Comparison of ENCODE assay signal across 15 cellular contexts in genomic region chr13:33711441-33711840, GRCh38.
"Had no signal": no experiment of that assay in that cellular context is flagged by ENCODE, and none has a peak within 500 bp of the region (broad histone marks: within the 10 kb centered on the region; RNA-seq: fewer than 3 reads in every experiment).

No MANE protein-coding gene starts in this region.

- H3K27me3 Mint-ChIP-seq: activated CD4-positive, alpha-beta memory T cell treated with anti-CD3 and anti-CD28 coated beads, Interleukin-2, amount 10 ng/mL, durations not matched to agents 7 days and 5 days; activated CD8-positive, alpha-beta memory T cell treated with anti-CD3 and anti-CD28 coated beads, Interleukin-2, amount 10 ng/mL, durations not matched to agents 7 days and 5 days had no signal

- H3K4me3 ChIP-seq: ascending aorta, breast epithelium, coronary artery, tibial artery had no signal

- H3K4me1 Mint-ChIP-seq: activated B cell treated with CpG ODN at 0.5 μM for 24 hours; activated CD4-positive, alpha-beta memory T cell treated with anti-CD3 and anti-CD28 coated beads, Interleukin-2, amount 10 ng/mL, durations not matched to agents 7 days and 5 days; activated CD8-positive, alpha-beta memory T cell treated with anti-CD3 and anti-CD28 coated beads, Interleukin-2, amount 10 ng/mL, durations not matched to agents 7 days and 5 days; activated T-helper 17 cell treated with anti-CD3 and anti-CD28 coated beads, Interleukin-2, amount 50 U/mL, for 72 hours; natural killer cell; T-cell had no signal

- H3K27me3 ChIP-seq: ascending aorta, breast epithelium, tibial artery had no signal

- H3K27ac ChIP-seq: ascending aorta, breast epithelium, coronary artery, tibial artery had no signal

- H3K4me1 ChIP-seq: ascending aorta, breast epithelium had no signal

- H3K9me3 ChIP-seq: breast epithelium, tibial artery had no signal

- H3K36me3 ChIP-seq: ascending aorta, breast epithelium, tibial artery had no signal

- DNase-seq: activated B cell treated with CpG ODN at 0.5 μM for 24 hours; activated CD4-positive, alpha-beta memory T cell treated with anti-CD3 and anti-CD28 coated beads, Interleukin-2, amount 10 ng/mL, durations not matched to agents 7 days and 5 days; activated CD4-positive, alpha-beta T cell treated with anti-CD3 and anti-CD28 coated beads for 4 hours; activated CD8-positive, alpha-beta memory T cell treated with anti-CD3 and anti-CD28 coated beads, Interleukin-2, amount 10 ng/mL, durations not matched to agents 7 days and 5 days; activated naive CD4-positive, alpha-beta T cell; activated T-cell treated with anti-CD3 and anti-CD28 coated beads, Interleukin-2, amount 50 U/mL, for 1 hour; natural killer cell; stimulated activated naive CD8-positive, alpha-beta T cell treated with anti-CD3 and anti-CD28 coated beads, Interleukin-15, Interleukin-2, amounts not matched to agents 100 U/mL and 50 U/mL, for 24 hours; substantia nigra; T-cell; tibial artery had no signal

- H3K27ac Mint-ChIP-seq: activated B cell treated with CpG ODN at 0.5 μM for 24 hours; activated CD4-positive, alpha-beta memory T cell treated with anti-CD3 and anti-CD28 coated beads, Interleukin-2, amount 10 ng/mL, durations not matched to agents 7 days and 5 days; activated CD8-positive, alpha-beta memory T cell treated with anti-CD3 and anti-CD28 coated beads, Interleukin-2, amount 10 ng/mL, durations not matched to agents 7 days and 5 days; activated T-helper 17 cell treated with anti-CD3 and anti-CD28 coated beads, Interleukin-2, amount 50 U/mL, for 72 hours; natural killer cell; T-cell had no signal

- H3K4me3 Mint-ChIP-seq: activated B cell treated with CpG ODN at 0.5 μM for 24 hours; activated CD4-positive, alpha-beta memory T cell treated with anti-CD3 and anti-CD28 coated beads, Interleukin-2, amount 10 ng/mL, durations not matched to agents 7 days and 5 days; activated CD8-positive, alpha-beta memory T cell treated with anti-CD3 and anti-CD28 coated beads, Interleukin-2, amount 10 ng/mL, durations not matched to agents 7 days and 5 days; activated T-helper 17 cell treated with anti-CD3 and anti-CD28 coated beads, Interleukin-2, amount 50 U/mL, for 72 hours; natural killer cell; T-cell had no signal

- H3K36me3 Mint-ChIP-seq: T-cell had no signal
